ENCODE assay signal across 8 cellular contexts in the genomic region with DNA sequence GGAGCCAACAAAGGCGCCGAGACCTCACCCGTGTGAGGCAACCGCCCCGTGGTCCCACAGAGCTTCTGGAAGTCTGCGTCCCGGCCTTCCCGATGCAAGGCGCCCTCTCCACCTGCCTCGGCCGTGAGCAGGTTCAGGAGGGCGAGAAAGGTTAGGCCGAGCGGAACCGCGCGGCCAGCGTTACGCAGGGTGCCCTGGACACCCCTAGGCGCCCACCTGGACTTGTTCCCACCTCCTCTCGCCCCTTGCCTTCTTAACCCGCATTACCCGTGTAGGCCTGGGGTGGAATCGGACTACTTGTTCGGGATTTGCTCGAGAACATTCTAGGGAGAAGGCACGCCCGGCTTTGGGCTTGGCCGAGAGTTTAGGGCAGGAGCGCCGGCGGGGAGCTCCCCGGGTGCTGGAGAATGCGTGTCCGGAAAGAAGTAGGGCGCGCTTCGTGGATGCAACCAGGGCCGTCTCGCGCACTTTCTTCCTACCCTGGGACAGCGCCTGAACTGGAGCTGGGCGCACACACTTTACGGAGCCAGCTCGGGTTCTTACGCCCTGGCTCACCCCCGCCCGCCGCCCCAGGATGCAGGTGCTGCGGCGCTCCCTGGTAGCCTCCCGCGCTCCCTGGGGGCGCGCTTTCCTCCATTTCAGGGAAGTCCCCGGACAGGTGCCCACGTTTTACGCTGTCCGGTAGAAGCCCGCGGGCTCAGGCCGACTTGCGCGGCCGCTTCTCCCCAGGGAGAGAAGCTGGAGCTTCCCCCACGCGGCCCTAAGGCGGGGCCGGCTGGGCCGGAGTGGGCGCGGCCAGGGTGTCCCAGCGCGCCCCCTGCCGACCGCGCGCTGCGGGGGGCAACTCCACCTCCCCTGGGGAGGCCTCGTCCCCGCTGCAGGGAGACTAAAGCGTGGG.
A peak's percentile ranks its signal among the peaks of the same experiment; 100 is the strongest.
DNase-seq lines count a peak whose midpoint lies in the region; ATAC-seq and TF ChIP-seq lines count a peak whose summit lies in the region.
"Had no signal": no experiment of that assay in that cellular context is flagged by ENCODE, and none has a peak within 500 bp of the region (broad histone marks: within the 10 kb centered on the region; RNA-seq: fewer than 3 reads in every experiment).

No MANE protein-coding gene starts in this region.

- H3K4me2 ChIP-seq in smooth muscle cell = no peak overlapping the region

- H3K79me2 ChIP-seq in smooth muscle cell (ENCODE audit: low read depth) = no peaks in the 10 kb centered on the region

- H3K36me3 ChIP-seq in smooth muscle cell (ENCODE audit: low read depth) = no peaks in the 10 kb centered on the region

- no peaks in the 10 kb centered on the region for H4K20me1 ChIP-seq in smooth muscle cell (ENCODE audit: low read depth)

- H3K27me3 ChIP-seq in HL-60 (ENCODE audit: insufficient read depth, poor library complexity, severe bottlenecking) (peaks cover 45% of the 10 kb centered on the region), smooth muscle cell (ENCODE audit: low read depth) (peaks cover 85% of the 10 kb centered on the region)

- H3K9ac ChIP-seq in smooth muscle cell (ENCODE audit: low read depth) = no peak overlapping the region

- H3K4me3 ChIP-seq in HL-60 (replicated peaks; ENCODE audit: insufficient read depth, low read length) (peak overlapping the region; percentile 38), epithelial cell of proximal tubule (ENCODE audit: low read depth, low read length) (no peak overlapping the region), smooth muscle cell (no peak overlapping the region)

- ATAC-seq in GM18498 (IDR thresholded peaks at IDR 0.05; ENCODE audit: unreplicated experiment) (peak; percentile 57), GM18520 (IDR thresholded peaks at IDR 0.05; ENCODE audit: unreplicated experiment) (no peak)

- H3K27ac ChIP-seq in HL-60 (replicated peaks) = no peak overlapping the region
- H3K27ac ChIP-seq in smooth muscle cell (ENCODE audit: low read depth) = no peak overlapping the region
- H3K27ac ChIP-seq: VCaP had no signal

- no peaks in the 10 kb centered on the region for H3K9me3 ChIP-seq in smooth muscle cell (replicated peaks; ENCODE audit: low read depth)

- TF ChIP-seq CTCF in HL-60 (IDR thresholded peaks at IDR 0.05; ENCODE audit: insufficient read depth, low read length) = peak; percentile 51
- TF ChIP-seq CTCF in epithelial cell of proximal tubule (conservative IDR thresholded peaks at IDR 0.05; ENCODE audit: low read depth, low read length) = peak; percentile 48
- TF ChIP-seq CTCF in smooth muscle cell (IDR thresholded peaks at IDR 0.05; ENCODE audit: borderline replicate concordance, insufficient read depth, poor library complexity, severe bottlenecking) = peak; percentile 37

- no peaks in the 10 kb centered on the region for H3F3A ChIP-seq in smooth muscle cell (ENCODE audit: low read depth)

- DNase-seq in HL-60 (ENCODE audit: low read depth in 1 of 2, low spot score in 1 of 2) = peak in 1 of 2 experiments; percentile 71
- DNase-seq in epithelial cell of proximal tubule (ENCODE audit: low read depth) = no peak
- DNase-seq in smooth muscle cell (lab: John Stamatoyannopoulos, UW; ENCODE audit: unreplicated experiment) = no peak
- no peak for DNase-seq in NCI-H1417 treated with DMSO at 0.1 percent for 48 hours (lab: John Stamatoyannopoulos, UW)
- no peak for DNase-seq in NCI-H1436 treated with DMSO at 0.1 percent for 48 hours (lab: John Stamatoyannopoulos, UW)

- H2AFZ ChIP-seq in smooth muscle cell (ENCODE audit: low read depth) = no peak overlapping the region

- 4% methylated on average over 76 of the region's 82 CpGs for WGBS in smooth muscle cell (ENCODE audit: low lambda C conversion rate)

- peaks cover 4% of the 10 kb centered on the region for H3K4me1 ChIP-seq in smooth muscle cell (ENCODE audit: low read depth)
